In the genomic region with DNA sequence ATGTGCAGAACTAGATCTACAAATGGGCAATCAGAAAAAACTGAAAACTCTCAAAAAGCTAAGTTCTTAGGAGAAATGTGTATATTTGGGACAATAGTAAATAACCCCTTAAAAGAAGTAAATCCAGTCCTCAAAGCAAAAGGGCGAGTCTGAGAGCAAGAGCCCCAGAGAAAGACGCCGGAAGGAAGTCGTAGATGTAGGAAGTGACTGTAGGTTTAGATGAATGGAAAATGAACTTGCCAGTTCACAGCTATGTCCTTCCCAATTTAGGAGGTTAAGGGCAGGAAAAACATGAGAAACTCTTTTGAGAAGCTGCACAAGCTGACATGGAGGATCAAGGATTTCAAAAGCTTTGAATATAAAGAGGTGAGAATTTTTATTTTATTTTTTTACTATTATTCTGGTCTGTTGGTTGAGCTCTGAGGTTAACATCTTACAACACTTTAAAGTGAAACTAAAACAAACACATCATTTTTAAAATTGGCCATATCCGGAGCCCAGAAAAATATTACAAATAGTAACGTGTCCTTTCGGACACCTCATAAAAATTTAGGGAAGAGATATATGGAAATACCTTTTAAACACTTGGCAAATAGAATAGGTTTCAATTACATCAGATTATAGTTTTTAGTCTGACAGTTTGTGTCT, we compare ENCODE assay signal across 1 cellular context.
TF ChIP-seq lines count a peak whose summit lies in the region.

No MANE protein-coding gene starts in this region.

TF ChIP-seq in SK-N-SH, 30 proteins besides CTCF, POLR2A, EP300 and RAD21 (continued from another document):
- TF ChIP-seq, protein P1, sequence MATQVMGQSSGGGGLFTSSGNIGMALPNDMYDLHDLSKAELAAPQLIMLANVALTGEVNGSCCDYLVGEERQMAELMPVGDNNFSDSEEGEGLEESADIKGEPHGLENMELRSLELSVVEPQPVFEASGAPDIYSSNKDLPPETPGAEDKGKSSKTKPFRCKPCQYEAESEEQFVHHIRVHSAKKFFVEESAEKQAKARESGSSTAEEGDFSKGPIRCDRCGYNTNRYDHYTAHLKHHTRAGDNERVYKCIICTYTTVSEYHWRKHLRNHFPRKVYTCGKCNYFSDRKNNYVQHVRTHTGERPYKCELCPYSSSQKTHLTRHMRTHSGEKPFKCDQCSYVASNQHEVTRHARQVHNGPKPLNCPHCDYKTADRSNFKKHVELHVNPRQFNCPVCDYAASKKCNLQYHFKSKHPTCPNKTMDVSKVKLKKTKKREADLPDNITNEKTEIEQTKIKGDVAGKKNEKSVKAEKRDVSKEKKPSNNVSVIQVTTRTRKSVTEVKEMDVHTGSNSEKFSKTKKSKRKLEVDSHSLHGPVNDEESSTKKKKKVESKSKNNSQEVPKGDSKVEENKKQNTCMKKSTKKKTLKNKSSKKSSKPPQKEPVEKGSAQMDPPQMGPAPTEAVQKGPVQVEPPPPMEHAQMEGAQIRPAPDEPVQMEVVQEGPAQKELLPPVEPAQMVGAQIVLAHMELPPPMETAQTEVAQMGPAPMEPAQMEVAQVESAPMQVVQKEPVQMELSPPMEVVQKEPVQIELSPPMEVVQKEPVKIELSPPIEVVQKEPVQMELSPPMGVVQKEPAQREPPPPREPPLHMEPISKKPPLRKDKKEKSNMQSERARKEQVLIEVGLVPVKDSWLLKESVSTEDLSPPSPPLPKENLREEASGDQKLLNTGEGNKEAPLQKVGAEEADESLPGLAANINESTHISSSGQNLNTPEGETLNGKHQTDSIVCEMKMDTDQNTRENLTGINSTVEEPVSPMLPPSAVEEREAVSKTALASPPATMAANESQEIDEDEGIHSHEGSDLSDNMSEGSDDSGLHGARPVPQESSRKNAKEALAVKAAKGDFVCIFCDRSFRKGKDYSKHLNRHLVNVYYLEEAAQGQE (IDR thresholded peaks at IDR 0.05; ENCODE audit: low read depth, low read length), result no peak
- TF ChIP-seq YY1 (IDR thresholded peaks at IDR 0.05; ENCODE audit: low read depth), result no peak
- TF ChIP-seq CHD2 (IDR thresholded peaks at IDR 0.05; ENCODE audit: low read length, partially characterized antibody), result no peak
- TF ChIP-seq TCF12 (IDR thresholded peaks at IDR 0.05), result no peak
- TF ChIP-seq GATA2 (CRISPR knock-in tag; IDR thresholded peaks at IDR 0.05), result no peak
